ENCODE assay signal across 2 cellular contexts in the genomic region with DNA sequence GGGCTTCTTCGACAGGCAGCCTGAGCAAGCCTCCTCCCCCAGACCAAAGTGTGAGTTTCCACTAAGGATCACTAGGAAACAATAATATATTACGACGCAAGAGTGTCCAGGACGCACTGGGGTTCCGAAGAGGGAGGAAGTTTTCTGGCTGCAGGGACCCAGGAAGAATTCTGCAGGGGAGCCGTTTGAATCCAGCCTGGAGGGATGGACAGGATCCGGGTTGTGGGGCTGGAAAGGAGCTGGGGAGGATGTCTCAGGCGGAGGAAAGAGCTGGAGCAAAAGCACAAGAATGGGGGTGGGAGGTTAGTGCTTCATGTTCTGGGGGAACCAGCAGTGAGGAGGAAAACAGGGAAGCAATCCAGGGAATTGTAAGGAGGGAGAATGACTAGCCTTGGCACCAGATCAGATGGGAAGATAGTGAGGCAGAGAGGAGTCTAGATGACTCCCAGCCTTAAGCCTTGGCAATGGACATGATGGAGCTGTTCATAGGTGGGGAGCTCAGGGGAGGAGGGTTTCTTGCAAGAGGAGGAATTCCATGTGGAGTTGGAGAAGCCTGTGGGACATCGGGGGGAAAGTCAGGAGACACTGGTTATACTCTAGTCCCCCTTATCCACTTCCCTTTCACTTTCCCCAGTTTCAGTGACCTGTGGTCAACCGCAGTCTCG.
TF ChIP-seq lines count a peak whose summit lies in the region.

No MANE protein-coding gene starts in this region.

TF ChIP-seq in SK-N-SH, 30 proteins besides CTCF, POLR2A, EP300 and RAD21:
- TF ChIP-seq, protein P1, sequence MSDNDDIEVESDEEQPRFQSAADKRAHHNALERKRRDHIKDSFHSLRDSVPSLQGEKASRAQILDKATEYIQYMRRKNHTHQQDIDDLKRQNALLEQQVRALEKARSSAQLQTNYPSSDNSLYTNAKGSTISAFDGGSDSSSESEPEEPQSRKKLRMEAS (IDR thresholded peaks at IDR 0.05; ENCODE audit: low read depth) = no peak

TF ChIP-seq in SK-N-SH treated with all-trans-retinoic acid at 6 μM for 48 hours, 23 proteins besides CTCF, POLR2A, EP300 and RAD21:
- TF ChIP-seq ARNTL (CRISPR knock-in tag; IDR thresholded peaks at IDR 0.05; ENCODE audit: borderline replicate concordance, low read depth) (no peak), SNAI2 (CRISPR knock-in tag; IDR thresholded peaks at IDR 0.05) (no peak), ZNF70 (CRISPR knock-in tag; IDR thresholded peaks at IDR 0.05) (no peak), TCF4 (CRISPR knock-in tag; IDR thresholded peaks at IDR 0.05; ENCODE audit: borderline replicate concordance) (no peak), GLIS3 (CRISPR knock-in tag; IDR thresholded peaks at IDR 0.05) (no peak), ZNF8 (CRISPR knock-in tag; IDR thresholded peaks at IDR 0.05) (no peak), CSDC2 (CRISPR knock-in tag; IDR thresholded peaks at IDR 0.05) (no peak), ZNF565 (CRISPR knock-in tag; conservative IDR thresholded peaks at IDR 0.05; ENCODE audit: low read depth) (no peak), OSR1 (CRISPR knock-in tag; IDR thresholded peaks at IDR 0.05) (no peak), PPARA (CRISPR knock-in tag; IDR thresholded peaks at IDR 0.05; ENCODE audit: borderline replicate concordance) (no peak), BACH2 (CRISPR knock-in tag; IDR thresholded peaks at IDR 0.05; ENCODE audit: borderline replicate concordance) (no peak), ESRRG (CRISPR knock-in tag; IDR thresholded peaks at IDR 0.05) (no peak), RARB (CRISPR knock-in tag; IDR thresholded peaks at IDR 0.05) (no peak)
- TF ChIP-seq, protein P2, sequence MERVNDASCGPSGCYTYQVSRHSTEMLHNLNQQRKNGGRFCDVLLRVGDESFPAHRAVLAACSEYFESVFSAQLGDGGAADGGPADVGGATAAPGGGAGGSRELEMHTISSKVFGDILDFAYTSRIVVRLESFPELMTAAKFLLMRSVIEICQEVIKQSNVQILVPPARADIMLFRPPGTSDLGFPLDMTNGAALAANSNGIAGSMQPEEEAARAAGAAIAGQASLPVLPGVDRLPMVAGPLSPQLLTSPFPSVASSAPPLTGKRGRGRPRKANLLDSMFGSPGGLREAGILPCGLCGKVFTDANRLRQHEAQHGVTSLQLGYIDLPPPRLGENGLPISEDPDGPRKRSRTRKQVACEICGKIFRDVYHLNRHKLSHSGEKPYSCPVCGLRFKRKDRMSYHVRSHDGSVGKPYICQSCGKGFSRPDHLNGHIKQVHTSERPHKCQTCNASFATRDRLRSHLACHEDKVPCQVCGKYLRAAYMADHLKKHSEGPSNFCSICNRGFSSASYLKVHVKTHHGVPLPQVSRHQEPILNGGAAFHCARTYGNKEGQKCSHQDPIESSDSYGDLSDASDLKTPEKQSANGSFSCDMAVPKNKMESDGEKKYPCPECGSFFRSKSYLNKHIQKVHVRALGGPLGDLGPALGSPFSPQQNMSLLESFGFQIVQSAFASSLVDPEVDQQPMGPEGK (CRISPR knock-in tag; IDR thresholded peaks at IDR 0.05; ENCODE audit: borderline replicate concordance) = no peak
- TF ChIP-seq, protein P3, sequence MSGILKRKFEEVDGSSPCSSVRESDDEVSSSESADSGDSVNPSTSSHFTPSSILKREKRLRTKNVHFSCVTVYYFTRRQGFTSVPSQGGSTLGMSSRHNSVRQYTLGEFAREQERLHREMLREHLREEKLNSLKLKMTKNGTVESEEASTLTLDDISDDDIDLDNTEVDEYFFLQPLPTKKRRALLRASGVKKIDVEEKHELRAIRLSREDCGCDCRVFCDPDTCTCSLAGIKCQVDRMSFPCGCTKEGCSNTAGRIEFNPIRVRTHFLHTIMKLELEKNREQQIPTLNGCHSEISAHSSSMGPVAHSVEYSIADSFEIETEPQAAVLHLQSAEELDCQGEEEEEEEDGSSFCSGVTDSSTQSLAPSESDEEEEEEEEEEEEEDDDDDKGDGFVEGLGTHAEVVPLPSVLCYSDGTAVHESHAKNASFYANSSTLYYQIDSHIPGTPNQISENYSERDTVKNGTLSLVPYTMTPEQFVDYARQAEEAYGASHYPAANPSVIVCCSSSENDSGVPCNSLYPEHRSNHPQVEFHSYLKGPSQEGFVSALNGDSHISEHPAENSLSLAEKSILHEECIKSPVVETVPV (CRISPR knock-in tag; IDR thresholded peaks at IDR 0.05) = no peak
- TF ChIP-seq, protein P4, sequence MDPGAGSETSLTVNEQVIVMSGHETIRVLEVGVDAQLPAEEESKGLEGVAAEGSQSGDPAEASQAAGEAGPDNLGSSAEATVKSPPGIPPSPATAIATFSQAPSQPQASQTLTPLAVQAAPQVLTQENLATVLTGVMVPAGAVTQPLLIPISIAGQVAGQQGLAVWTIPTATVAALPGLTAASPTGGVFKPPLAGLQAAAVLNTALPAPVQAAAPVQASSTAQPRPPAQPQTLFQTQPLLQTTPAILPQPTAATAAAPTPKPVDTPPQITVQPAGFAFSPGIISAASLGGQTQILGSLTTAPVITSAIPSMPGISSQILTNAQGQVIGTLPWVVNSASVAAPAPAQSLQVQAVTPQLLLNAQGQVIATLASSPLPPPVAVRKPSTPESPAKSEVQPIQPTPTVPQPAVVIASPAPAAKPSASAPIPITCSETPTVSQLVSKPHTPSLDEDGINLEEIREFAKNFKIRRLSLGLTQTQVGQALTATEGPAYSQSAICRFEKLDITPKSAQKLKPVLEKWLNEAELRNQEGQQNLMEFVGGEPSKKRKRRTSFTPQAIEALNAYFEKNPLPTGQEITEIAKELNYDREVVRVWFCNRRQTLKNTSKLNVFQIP (CRISPR knock-in tag; IDR thresholded peaks at IDR 0.05; ENCODE audit: borderline replicate concordance, low read depth) = no peak
- TF ChIP-seq, protein P5, sequence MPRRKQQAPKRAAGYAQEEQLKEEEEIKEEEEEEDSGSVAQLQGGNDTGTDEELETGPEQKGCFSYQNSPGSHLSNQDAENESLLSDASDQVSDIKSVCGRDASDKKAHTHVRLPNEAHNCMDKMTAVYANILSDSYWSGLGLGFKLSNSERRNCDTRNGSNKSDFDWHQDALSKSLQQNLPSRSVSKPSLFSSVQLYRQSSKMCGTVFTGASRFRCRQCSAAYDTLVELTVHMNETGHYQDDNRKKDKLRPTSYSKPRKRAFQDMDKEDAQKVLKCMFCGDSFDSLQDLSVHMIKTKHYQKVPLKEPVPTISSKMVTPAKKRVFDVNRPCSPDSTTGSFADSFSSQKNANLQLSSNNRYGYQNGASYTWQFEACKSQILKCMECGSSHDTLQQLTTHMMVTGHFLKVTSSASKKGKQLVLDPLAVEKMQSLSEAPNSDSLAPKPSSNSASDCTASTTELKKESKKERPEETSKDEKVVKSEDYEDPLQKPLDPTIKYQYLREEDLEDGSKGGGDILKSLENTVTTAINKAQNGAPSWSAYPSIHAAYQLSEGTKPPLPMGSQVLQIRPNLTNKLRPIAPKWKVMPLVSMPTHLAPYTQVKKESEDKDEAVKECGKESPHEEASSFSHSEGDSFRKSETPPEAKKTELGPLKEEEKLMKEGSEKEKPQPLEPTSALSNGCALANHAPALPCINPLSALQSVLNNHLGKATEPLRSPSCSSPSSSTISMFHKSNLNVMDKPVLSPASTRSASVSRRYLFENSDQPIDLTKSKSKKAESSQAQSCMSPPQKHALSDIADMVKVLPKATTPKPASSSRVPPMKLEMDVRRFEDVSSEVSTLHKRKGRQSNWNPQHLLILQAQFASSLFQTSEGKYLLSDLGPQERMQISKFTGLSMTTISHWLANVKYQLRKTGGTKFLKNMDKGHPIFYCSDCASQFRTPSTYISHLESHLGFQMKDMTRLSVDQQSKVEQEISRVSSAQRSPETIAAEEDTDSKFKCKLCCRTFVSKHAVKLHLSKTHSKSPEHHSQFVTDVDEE (CRISPR knock-in tag; IDR thresholded peaks at IDR 0.05) = no peak
